In the genomic region with DNA sequence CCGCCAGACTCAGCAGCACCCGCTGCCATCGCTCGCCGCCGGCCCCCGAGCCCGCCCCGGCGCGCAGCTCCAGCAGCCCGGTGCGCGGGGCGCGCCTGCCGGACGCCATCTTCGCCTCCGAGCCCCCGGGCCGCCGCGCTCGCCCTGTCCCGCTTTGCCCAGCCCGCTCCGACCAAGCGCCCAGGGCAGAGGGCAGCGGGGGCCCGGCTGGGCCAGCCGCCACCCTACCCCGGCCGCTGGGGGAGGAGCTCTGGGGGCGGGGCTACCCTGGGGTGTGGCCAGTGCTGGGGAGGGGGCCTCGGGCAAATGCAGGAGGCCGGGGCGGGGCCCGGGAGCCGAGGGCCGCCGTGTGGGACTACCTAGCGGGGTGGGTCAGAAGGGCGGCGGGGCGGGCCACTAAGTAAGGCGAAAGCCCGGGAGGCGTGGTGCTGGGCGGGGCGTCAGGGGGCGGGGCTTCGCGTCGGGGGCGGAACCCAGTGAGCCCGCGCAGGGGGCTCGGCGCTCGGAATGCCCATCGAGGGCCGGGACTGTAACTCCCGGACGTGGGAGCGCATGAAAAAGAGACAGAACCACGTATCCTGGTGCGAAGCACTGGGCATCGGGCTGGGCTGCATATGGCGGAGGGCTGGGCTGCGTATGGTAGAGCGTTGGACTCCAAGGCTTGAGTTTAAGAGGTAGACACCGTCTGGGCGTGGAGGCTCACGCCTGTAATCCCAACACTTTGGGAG, we compare ENCODE assay signal across 1 cellular context.
TF ChIP-seq lines count a peak whose summit lies in the region.

A gene (minus strand): TSS at position 252 of the 728 bp plus-strand sequence. CDS start 143 bp downstream, at position 109.

TF ChIP-seq in HepG2, 621 proteins besides CTCF, POLR2A, EP300 and RAD21 (continued from another document and continues in another):
- TF ChIP-seq ZMYM4 (CRISPR knock-in tag; IDR thresholded peaks at IDR 0.05), result peak; percentile 37; the same call in 1 of the 2 replicates
- no peak; the same call in 1 of the 2 replicates for TF ChIP-seq ARNT2 (CRISPR knock-in tag; IDR thresholded peaks at IDR 0.05; ENCODE audit: low read depth)
- TF ChIP-seq, protein P1, sequence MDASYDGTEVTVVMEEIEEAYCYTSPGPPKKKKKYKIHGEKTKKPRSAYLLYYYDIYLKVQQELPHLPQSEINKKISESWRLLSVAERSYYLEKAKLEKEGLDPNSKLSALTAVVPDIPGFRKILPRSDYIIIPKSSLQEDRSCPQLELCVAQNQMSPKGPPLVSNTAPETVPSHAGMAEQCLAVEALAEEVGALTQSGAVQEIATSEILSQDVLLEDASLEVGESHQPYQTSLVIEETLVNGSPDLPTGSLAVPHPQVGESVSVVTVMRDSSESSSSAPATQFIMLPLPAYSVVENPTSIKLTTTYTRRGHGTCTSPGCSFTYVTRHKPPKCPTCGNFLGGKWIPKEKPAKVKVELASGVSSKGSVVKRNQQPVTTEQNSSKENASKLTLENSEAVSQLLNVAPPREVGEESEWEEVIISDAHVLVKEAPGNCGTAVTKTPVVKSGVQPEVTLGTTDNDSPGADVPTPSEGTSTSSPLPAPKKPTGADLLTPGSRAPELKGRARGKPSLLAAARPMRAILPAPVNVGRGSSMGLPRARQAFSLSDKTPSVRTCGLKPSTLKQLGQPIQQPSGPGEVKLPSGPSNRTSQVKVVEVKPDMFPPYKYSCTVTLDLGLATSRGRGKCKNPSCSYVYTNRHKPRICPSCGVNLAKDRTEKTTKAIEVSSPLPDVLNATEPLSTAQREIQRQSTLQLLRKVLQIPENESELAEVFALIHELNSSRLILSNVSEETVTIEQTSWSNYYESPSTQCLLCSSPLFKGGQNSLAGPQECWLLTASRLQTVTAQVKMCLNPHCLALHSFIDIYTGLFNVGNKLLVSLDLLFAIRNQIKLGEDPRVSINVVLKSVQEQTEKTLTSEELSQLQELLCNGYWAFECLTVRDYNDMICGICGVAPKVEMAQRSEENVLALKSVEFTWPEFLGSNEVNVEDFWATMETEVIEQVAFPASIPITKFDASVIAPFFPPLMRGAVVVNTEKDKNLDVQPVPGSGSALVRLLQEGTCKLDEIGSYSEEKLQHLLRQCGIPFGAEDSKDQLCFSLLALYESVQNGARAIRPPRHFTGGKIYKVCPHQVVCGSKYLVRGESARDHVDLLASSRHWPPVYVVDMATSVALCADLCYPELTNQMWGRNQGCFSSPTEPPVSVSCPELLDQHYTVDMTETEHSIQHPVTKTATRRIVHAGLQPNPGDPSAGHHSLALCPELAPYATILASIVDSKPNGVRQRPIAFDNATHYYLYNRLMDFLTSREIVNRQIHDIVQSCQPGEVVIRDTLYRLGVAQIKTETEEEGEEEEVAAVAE (CRISPR knock-in tag; IDR thresholded peaks at IDR 0.05; ENCODE audit: borderline replicate concordance), result no peak
- TF ChIP-seq ZNF333 (CRISPR knock-in tag; IDR thresholded peaks at IDR 0.05; ENCODE audit: borderline replicate concordance), result 0 out of 2 replicates have a peak, but pooled peaks have one; percentile 23
- peak; percentile 91 for TF ChIP-seq ZBTB7A (CRISPR knock-in tag; IDR thresholded peaks at IDR 0.05)
- peak; percentile 44; the same call in 1 of the 2 replicates for TF ChIP-seq SP2 (CRISPR knock-in tag; IDR thresholded peaks at IDR 0.05)
- TF ChIP-seq PAF1 (CRISPR knock-in tag; IDR thresholded peaks at IDR 0.05), result no peak
- peak; percentile 36; the same call in 1 of the 2 replicates for TF ChIP-seq SP5 (CRISPR knock-in tag; IDR thresholded peaks at IDR 0.05; ENCODE audit: borderline replicate concordance, low read depth)
- no peak for TF ChIP-seq PITX1 (CRISPR knock-in tag; IDR thresholded peaks at IDR 0.05)
- TF ChIP-seq SATB2 (CRISPR knock-in tag; IDR thresholded peaks at IDR 0.05), result no peak
- no peak for TF ChIP-seq FOSL2 (CRISPR knock-in tag; IDR thresholded peaks at IDR 0.05)
- TF ChIP-seq EED (CRISPR knock-in tag; IDR thresholded peaks at IDR 0.05), result no peak
- no peak for TF ChIP-seq ZNF3 (CRISPR knock-in tag; IDR thresholded peaks at IDR 0.05)
- TF ChIP-seq, protein P2, sequence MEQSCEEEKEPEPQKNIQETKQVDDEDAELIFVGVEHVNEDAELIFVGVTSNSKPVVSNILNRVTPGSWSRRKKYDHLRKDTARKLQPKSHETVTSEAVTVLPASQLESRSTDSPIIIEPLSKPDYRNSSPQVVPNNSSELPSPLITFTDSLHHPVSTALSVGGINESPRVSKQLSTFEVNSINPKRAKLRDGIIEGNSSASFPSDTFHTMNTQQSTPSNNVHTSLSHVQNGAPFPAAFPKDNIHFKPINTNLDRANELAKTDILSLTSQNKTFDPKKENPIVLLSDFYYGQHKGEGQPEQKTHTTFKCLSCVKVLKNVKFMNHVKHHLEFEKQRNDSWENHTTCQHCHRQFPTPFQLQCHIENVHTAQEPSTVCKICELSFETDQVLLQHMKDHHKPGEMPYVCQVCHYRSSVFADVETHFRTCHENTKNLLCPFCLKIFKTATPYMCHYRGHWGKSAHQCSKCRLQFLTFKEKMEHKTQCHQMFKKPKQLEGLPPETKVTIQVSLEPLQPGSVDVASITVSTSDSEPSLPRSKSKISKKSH (CRISPR knock-in tag; IDR thresholded peaks at IDR 0.05; ENCODE audit: borderline replicate concordance), result peak; percentile 82; the same call in 1 of the 2 replicates
- TF ChIP-seq NFE2 (CRISPR knock-in tag; IDR thresholded peaks at IDR 0.05), result no peak
- TF ChIP-seq EZH2 (conservative IDR thresholded peaks at IDR 0.05; ENCODE audit: low read depth, low read length), result no peak
- TF ChIP-seq HNRNPLL (IDR thresholded peaks at IDR 0.05; ENCODE audit: low read depth, low read length, poor library complexity, severe bottlenecking), result peak; percentile 19
- no peak for TF ChIP-seq STAG1 (CRISPR knock-in tag; IDR thresholded peaks at IDR 0.05)
- TF ChIP-seq, protein P3, sequence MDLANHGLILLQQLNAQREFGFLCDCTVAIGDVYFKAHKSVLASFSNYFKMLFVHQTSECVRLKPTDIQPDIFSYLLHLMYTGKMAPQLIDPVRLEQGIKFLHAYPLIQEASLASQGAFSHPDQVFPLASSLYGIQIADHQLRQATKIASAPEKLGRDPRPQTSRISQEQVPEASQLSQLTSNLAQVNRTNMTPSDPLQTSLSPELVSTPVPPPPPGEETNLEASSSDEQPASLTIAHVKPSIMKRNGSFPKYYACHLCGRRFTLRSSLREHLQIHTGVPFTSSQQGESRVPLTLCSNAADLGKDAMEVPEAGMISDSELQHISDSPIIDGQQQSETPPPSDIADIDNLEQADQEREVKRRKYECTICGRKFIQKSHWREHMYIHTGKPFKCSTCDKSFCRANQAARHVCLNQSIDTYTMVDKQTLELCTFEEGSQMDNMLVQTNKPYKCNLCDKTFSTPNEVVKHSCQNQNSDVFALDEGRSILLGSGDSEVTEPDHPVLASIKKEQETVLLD (CRISPR knock-in tag; IDR thresholded peaks at IDR 0.05; ENCODE audit: low read depth), result no peak; the same call in 1 of the 2 replicates
- TF ChIP-seq ZNF703 (CRISPR knock-in tag; IDR thresholded peaks at IDR 0.05; ENCODE audit: borderline replicate concordance), result no peak
- TF ChIP-seq DNMT3B (CRISPR knock-in tag; conservative IDR thresholded peaks at IDR 0.05), result no peak
- 0 out of 2 replicates have a peak, but pooled peaks have one; percentile 36 for TF ChIP-seq FOXO1 (CRISPR knock-in tag; IDR thresholded peaks at IDR 0.05)
- no peak for TF ChIP-seq CHCHD3 (CRISPR knock-in tag; IDR thresholded peaks at IDR 0.05)
- TF ChIP-seq AGO2 (optimal IDR thresholded peaks at IDR 0.05; ENCODE audit: low read depth, low read length), result peak; percentile 4
- no peak for TF ChIP-seq PTBP1 (IDR thresholded peaks at IDR 0.05; ENCODE audit: low read depth, low read length, poor library complexity, severe bottlenecking)
- 0 out of 2 replicates have a peak, but pooled peaks have one; percentile 1 for TF ChIP-seq IRX3 (CRISPR knock-in tag; IDR thresholded peaks at IDR 0.05; ENCODE audit: borderline replicate concordance, low read depth)
- no peak for TF ChIP-seq ELF4 (CRISPR knock-in tag; IDR thresholded peaks at IDR 0.05; ENCODE audit: borderline replicate concordance)
- TF ChIP-seq, protein P4, sequence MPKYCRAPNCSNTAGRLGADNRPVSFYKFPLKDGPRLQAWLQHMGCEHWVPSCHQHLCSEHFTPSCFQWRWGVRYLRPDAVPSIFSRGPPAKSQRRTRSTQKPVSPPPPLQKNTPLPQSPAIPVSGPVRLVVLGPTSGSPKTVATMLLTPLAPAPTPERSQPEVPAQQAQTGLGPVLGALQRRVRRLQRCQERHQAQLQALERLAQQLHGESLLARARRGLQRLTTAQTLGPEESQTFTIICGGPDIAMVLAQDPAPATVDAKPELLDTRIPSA (CRISPR knock-in tag; IDR thresholded peaks at IDR 0.05; ENCODE audit: borderline replicate concordance), result no peak
- TF ChIP-seq, protein P5, sequence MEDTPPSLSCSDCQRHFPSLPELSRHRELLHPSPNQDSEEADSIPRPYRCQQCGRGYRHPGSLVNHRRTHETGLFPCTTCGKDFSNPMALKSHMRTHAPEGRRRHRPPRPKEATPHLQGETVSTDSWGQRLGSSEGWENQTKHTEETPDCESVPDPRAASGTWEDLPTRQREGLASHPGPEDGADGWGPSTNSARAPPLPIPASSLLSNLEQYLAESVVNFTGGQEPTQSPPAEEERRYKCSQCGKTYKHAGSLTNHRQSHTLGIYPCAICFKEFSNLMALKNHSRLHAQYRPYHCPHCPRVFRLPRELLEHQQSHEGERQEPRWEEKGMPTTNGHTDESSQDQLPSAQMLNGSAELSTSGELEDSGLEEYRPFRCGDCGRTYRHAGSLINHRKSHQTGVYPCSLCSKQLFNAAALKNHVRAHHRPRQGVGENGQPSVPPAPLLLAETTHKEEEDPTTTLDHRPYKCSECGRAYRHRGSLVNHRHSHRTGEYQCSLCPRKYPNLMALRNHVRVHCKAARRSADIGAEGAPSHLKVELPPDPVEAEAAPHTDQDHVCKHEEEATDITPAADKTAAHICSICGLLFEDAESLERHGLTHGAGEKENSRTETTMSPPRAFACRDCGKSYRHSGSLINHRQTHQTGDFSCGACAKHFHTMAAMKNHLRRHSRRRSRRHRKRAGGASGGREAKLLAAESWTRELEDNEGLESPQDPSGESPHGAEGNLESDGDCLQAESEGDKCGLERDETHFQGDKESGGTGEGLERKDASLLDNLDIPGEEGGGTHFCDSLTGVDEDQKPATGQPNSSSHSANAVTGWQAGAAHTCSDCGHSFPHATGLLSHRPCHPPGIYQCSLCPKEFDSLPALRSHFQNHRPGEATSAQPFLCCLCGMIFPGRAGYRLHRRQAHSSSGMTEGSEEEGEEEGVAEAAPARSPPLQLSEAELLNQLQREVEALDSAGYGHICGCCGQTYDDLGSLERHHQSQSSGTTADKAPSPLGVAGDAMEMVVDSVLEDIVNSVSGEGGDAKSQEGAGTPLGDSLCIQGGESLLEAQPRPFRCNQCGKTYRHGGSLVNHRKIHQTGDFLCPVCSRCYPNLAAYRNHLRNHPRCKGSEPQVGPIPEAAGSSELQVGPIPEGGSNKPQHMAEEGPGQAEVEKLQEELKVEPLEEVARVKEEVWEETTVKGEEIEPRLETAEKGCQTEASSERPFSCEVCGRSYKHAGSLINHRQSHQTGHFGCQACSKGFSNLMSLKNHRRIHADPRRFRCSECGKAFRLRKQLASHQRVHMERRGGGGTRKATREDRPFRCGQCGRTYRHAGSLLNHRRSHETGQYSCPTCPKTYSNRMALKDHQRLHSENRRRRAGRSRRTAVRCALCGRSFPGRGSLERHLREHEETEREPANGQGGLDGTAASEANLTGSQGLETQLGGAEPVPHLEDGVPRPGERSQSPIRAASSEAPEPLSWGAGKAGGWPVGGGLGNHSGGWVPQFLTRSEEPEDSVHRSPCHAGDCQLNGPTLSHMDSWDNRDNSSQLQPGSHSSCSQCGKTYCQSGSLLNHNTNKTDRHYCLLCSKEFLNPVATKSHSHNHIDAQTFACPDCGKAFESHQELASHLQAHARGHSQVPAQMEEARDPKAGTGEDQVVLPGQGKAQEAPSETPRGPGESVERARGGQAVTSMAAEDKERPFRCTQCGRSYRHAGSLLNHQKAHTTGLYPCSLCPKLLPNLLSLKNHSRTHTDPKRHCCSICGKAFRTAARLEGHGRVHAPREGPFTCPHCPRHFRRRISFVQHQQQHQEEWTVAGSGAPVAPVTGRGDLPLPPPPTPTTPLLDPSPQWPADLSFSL (CRISPR knock-in tag; IDR thresholded peaks at IDR 0.05), result no peak
- TF ChIP-seq ZFYVE20 (CRISPR knock-in tag; IDR thresholded peaks at IDR 0.05; ENCODE audit: borderline replicate concordance, low read depth), result no peak
- no peak for TF ChIP-seq ZNF567 (CRISPR knock-in tag; IDR thresholded peaks at IDR 0.05; ENCODE audit: borderline replicate concordance)
- TF ChIP-seq FOXK2 (IDR thresholded peaks at IDR 0.05), result no peak
- TF ChIP-seq GLI4 (CRISPR knock-in tag; IDR thresholded peaks at IDR 0.05; ENCODE audit: borderline replicate concordance), result no peak
- peak; percentile 53 for TF ChIP-seq SALL1 (CRISPR knock-in tag; IDR thresholded peaks at IDR 0.05)
- TF ChIP-seq ZNF792 (CRISPR knock-in tag; IDR thresholded peaks at IDR 0.05), result 0 out of 2 replicates have a peak, but pooled peaks have one; percentile 1
- TF ChIP-seq GTF2F1 (IDR thresholded peaks at IDR 0.05; ENCODE audit: low read length), result no peak
- peak; percentile 52; the same call in 1 of the 2 replicates for TF ChIP-seq ZNF263 (CRISPR knock-in tag; IDR thresholded peaks at IDR 0.05)
- no peak for TF ChIP-seq RARA (CRISPR knock-in tag; IDR thresholded peaks at IDR 0.05)
- TF ChIP-seq ZNF136 (CRISPR knock-in tag; IDR thresholded peaks at IDR 0.05; ENCODE audit: low read depth), result no peak; the same call in 1 of the 2 replicates
- no peak for TF ChIP-seq SRF (IDR thresholded peaks at IDR 0.05; ENCODE audit: low read depth, low read length)
- TF ChIP-seq NR1H2 (CRISPR knock-in tag; IDR thresholded peaks at IDR 0.05; ENCODE audit: borderline replicate concordance, low read depth), result peak; percentile 86; the same call in 1 of the 2 replicates
- TF ChIP-seq, protein P6, sequence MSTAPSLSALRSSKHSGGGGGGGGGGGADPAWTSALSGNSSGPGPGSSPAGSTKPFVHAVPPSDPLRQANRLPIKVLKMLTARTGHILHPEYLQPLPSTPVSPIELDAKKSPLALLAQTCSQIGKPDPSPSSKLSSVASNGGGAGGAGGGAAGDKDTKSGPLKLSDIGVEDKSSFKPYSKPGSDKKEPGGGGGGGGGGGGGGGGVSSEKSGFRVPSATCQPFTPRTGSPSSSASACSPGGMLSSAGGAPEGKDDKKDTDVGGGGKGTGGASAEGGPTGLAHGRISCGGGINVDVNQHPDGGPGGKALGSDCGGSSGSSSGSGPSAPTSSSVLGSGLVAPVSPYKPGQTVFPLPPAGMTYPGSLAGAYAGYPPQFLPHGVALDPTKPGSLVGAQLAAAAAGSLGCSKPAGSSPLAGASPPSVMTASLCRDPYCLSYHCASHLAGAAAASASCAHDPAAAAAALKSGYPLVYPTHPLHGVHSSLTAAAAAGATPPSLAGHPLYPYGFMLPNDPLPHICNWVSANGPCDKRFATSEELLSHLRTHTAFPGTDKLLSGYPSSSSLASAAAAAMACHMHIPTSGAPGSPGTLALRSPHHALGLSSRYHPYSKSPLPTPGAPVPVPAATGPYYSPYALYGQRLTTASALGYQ (CRISPR knock-in tag; IDR thresholded peaks at IDR 0.05), result no peak
- no peak for TF ChIP-seq ZNF644 (CRISPR knock-in tag; IDR thresholded peaks at IDR 0.05; ENCODE audit: low read depth)
- TF ChIP-seq NFIB (CRISPR knock-in tag; IDR thresholded peaks at IDR 0.05; ENCODE audit: borderline replicate concordance), result no peak
- 0 out of 2 replicates have a peak, but pooled peaks have one; percentile 37 for TF ChIP-seq ZNF510 (CRISPR knock-in tag; IDR thresholded peaks at IDR 0.05; ENCODE audit: low read depth)
- TF ChIP-seq PHF8 (CRISPR knock-in tag; IDR thresholded peaks at IDR 0.05), result no peak; the same call in 1 of the 2 replicates
- TF ChIP-seq ZNF296 (CRISPR knock-in tag; conservative IDR thresholded peaks at IDR 0.05), result no peak
- no peak for TF ChIP-seq JUNB (CRISPR knock-in tag; IDR thresholded peaks at IDR 0.05; ENCODE audit: borderline replicate concordance)
